In genomic region chr4:56426273-56426672, GRCh38 we compare ENCODE assay signal across 14 cellular contexts. TPM values are rescaled to one million over a fixed set of nuclear protein-coding genes. Genes with fewer than 3 reads are reported as not detected.
A peak's percentile ranks its signal among the peaks of the same experiment; 100 is the strongest.
DNase-seq lines count a peak whose midpoint lies in the region; ATAC-seq, FAIRE-seq and TF ChIP-seq lines count a peak whose summit lies in the region.
"Had no signal": no experiment of that assay in that cellular context is flagged by ENCODE, and none has a peak within 500 bp of the region (broad histone marks: within the 10 kb centered on the region; RNA-seq: fewer than 3 reads in every experiment).

No MANE protein-coding gene starts in this region.

- TF ChIP-seq CTCF in HepG2 (CRISPR knock-in tag; IDR thresholded peaks at IDR 0.05): no peak
- no peak for TF ChIP-seq CTCF in gastroesophageal sphincter (IDR thresholded peaks at IDR 0.05)

- POLR2A ChIA-PET in HepG2 (lab: Yijun Ruan, JAX): interaction anchor here (2.3 kb wide), 1 partner anchor 9 kb away, joined by 8 read pairs; the partner anchor contains the start of genes PAICS and PPAT

- CTCF ChIA-PET in HepG2 (lab: Yijun Ruan, JAX; ENCODE audit: low intra/inter-chr PET ratio, low total read pairs): interaction anchor here (2.0 kb wide), 1 partner anchor 118 kb away, joined by 12 read pairs; no protein-coding TSS in a partner anchor

- no peak overlapping the region for H2AFZ ChIP-seq in HepG2 (ENCODE audit: low read length)

- H3K36me3 ChIP-seq in HepG2 (replicated peaks in 1 of 2; ENCODE audit: control insufficient read depth in 1 of 2, insufficient read depth in 2 of 2, low read length in 2 of 2) (no peaks in the 10 kb centered on the region; a peak in 1 of 5 replicates), gastroesophageal sphincter (no peaks in the 10 kb centered on the region)
- H3K36me3 ChIP-seq: MG63, prostate gland had no signal

- no peak overlapping the region for H3K4me2 ChIP-seq in HepG2 (ENCODE audit: low read depth, low read length)

- no peaks in the 10 kb centered on the region for H3K9me3 ChIP-seq in HepG2 (ENCODE audit: low read length)
- H3K9me3 ChIP-seq in gastroesophageal sphincter: no peaks in the 10 kb centered on the region
- H3K9me3 ChIP-seq: MG63, prostate gland had no signal

- H4K20me1 ChIP-seq in HepG2 (ENCODE audit: insufficient read depth, low read length): peaks cover 22% of the 10 kb centered on the region; the same call in 1 of the 2 replicates

- in situ Hi-C loops in HepG2 (cut with HindIII; ENCODE audit: extremely low pct_ligation_motif_present, low pct_unique_long_range_greater_than_20kb): no loop called here

- no TSS peak for BruUV-seq in HepG2 (replicated peaks; lab: Mats Ljungman, UMichigan)

- intact Hi-C loops in HepG2 (cut with micrococcal nuclease; ENCODE audit: unreplicated experiment): loop anchor here (5.0 to 10.0 kb wide), 2 partner anchors 41 to 409 kb away; partner anchors contain the start of gene SRP72

- no peak for TF ChIP-seq RAD21 in HepG2 (CRISPR knock-in tag; IDR thresholded peaks at IDR 0.05)

- WGBS in HepG2 (ENCODE audit: low lambda C conversion rate): 99% methylated on average over 6 of the region's 6 CpGs
- 90 to 95% methylated on average over 2 to 5 of the region's 6 CpGs for WGBS in gastroesophageal sphincter (ENCODE audit: low coverage in 1 of 2), 2 donors

- H3K4me1 ChIP-seq in HepG2 (ENCODE audit: insufficient read depth, low read length) (peaks cover 39% of the 10 kb centered on the region), gastroesophageal sphincter (no peaks in the 10 kb centered on the region)
- H3K4me1 ChIP-seq: prostate gland had no signal

- peaks cover 100% of the 10 kb centered on the region for H3K79me2 ChIP-seq in HepG2 (ENCODE audit: insufficient read depth, low read length)

- no peak for TF ChIP-seq POLR2A in HepG2 (IDR thresholded peaks at IDR 0.05; ENCODE audit: insufficient read depth in 1 of 2, low read depth in 2 of 2, low read length in 2 of 2)
- TF ChIP-seq POLR2A in gastroesophageal sphincter (IDR thresholded peaks at IDR 0.05): no peak

- H3K27me3 ChIP-seq in HepG2 (ENCODE audit: control insufficient read depth in 1 of 2, insufficient read depth in 2 of 2, low read length in 2 of 2) (no peaks in the 10 kb centered on the region), gastroesophageal sphincter (no peaks in the 10 kb centered on the region)
- H3K27me3 ChIP-seq: MG63 had no signal

- no peak for FAIRE-seq in HepG2 (lab: Jason Lieb, UNC)
- FAIRE-seq: TTC549 had no signal

- TF ChIP-seq EP300 in HepG2 (IDR thresholded peaks at IDR 0.05; ENCODE audit: low read depth in 2 of 2, low read length in 2 of 2) (no peak), HepG2 (CRISPR knock-in tag; IDR thresholded peaks at IDR 0.05; ENCODE audit: borderline replicate concordance) (no peak), gastroesophageal sphincter (IDR thresholded peaks at IDR 0.05) (no peak)

- DNase-seq in NCI-H187 (lab: John Stamatoyannopoulos, UW): no peak
- DNase-seq in HepG2 (ENCODE audit: low spot score): no peak
- DNase-seq in stimulated activated naive CD4-positive, alpha-beta T cell (lab: John Stamatoyannopoulos, UW): no peak
- DNase-seq: dermis blood vessel endothelial cell, MG63, NCI-H446 treated with DMSO at 0.1 percent for 48 hours had no signal

- ATAC-seq in GM18499 (IDR thresholded peaks at IDR 0.05; ENCODE audit: insufficient read depth, unreplicated experiment) (peak; percentile 84), GM19455 (IDR thresholded peaks at IDR 0.05; ENCODE audit: unreplicated experiment) (peak; percentile 80), HG02763 (IDR thresholded peaks at IDR 0.05; ENCODE audit: unreplicated experiment) (peak; percentile 83), HG03439 (IDR thresholded peaks at IDR 0.05; ENCODE audit: unreplicated experiment) (peak; percentile 90), HepG2 (no peak), gastroesophageal sphincter (no peak)

- H3K4me3 ChIP-seq in HepG2 (replicated peaks in 1 of 3; ENCODE audit: insufficient read depth in 1 of 3, low read depth in 2 of 3, low read length in 3 of 3) (no peak overlapping the region), gastroesophageal sphincter (no peak overlapping the region)
- H3K4me3 ChIP-seq: MG63, prostate gland had no signal

- H3K27ac ChIP-seq in HepG2 (ENCODE audit: extremely low read length, insufficient read depth, low read length): no peak overlapping the region
- no peak overlapping the region for H3K27ac ChIP-seq in gastroesophageal sphincter
- H3K27ac ChIP-seq: HL-60, prostate gland had no signal

- no peak overlapping the region for H3K9ac ChIP-seq in HepG2 (ENCODE audit: insufficient read depth, low read depth, low read length)

RNA-seq across cellular contexts. Expression of gene PPAT, which starts 9.1 kb away (rescaled TPM):
- total RNA-seq in HepG2 (2016; rRNA removed; fragmentation: Illumina TruSeq; extraction: Trizol): 62.6 and 98.4 TPM in 2 replicates
- total RNA-seq in HepG2 (2016; cell fraction: cytosol; rRNA removed; fragmentation: Illumina TruSeq; extraction: Trizol; ENCODE audit: low read depth): 5.3 and 7.1 TPM in 2 replicates
- total RNA-seq in HepG2 (2016; cell fraction: insoluble cytoplasmic fraction; rRNA removed; fragmentation: Illumina TruSeq; extraction: Trizol): 59.7 and 95.9 TPM in 2 replicates
- 19.1 and 23.2 TPM in 2 replicates for total RNA-seq in HepG2 (2016; cell fraction: membrane; rRNA removed; fragmentation: Illumina TruSeq; extraction: Trizol)
- total RNA-seq in HepG2 (2016; cell fraction: nucleus; rRNA removed; fragmentation: Illumina TruSeq; extraction: Trizol): 44.4 and 47.9 TPM in 2 replicates
- 13.7 and 16.9 TPM in 2 replicates for polyA plus RNA-seq in HepG2 (2011; rRNA removed)
- 6.9 and 9.4 TPM in 2 replicates for polyA plus RNA-seq in HepG2 (2011; cell fraction: cytosol; rRNA removed)
- 5.9 and 6.3 TPM in 2 replicates for polyA plus RNA-seq in HepG2 (2011; cell fraction: nucleus; rRNA removed)
- 21.9 and 23.3 TPM in 2 replicates for polyA plus RNA-seq in HepG2 (2012)
- polyA plus RNA-seq in HepG2 (2016; cell fraction: cytosol; fragmentation: Illumina TruSeq; extraction: Trizol; ENCODE audit: low read depth): 1.6 and 1.8 TPM in 2 replicates
- polyA plus RNA-seq in HepG2 (2016; cell fraction: insoluble cytoplasmic fraction; fragmentation: Illumina TruSeq; extraction: Trizol; ENCODE audit: low read depth): 64.9 and 70.4 TPM in 2 replicates
- 6.4 and 7.7 TPM in 2 replicates for polyA plus RNA-seq in HepG2 (2016; cell fraction: membrane; fragmentation: Illumina TruSeq; extraction: Trizol; ENCODE audit: low read depth)
- polyA plus RNA-seq in HepG2 (2016; cell fraction: nucleus; fragmentation: Illumina TruSeq; extraction: Trizol; ENCODE audit: insufficient read depth, low read depth): 39.8 and 45.4 TPM in 2 replicates
- 16.1 and 21.7 TPM in 2 replicates for polyA minus RNA-seq in HepG2 (2011; rRNA and poly(A)+ RNA removed; ENCODE audit: low replicate concordance)
- 11.9 and 16.3 TPM in 2 replicates for polyA minus RNA-seq in HepG2 (2011; cell fraction: cytosol; rRNA and poly(A)+ RNA removed)
- polyA minus RNA-seq in HepG2 (2011; cell fraction: nucleus; rRNA and poly(A)+ RNA removed): 25.0 and 29.1 TPM in 2 replicates
- 1 to 10 TPM; 2.5 to 8.8 (median 4.1) TPM for total RNA-seq in gastroesophageal sphincter

RNA-seq across cellular contexts. Expression of gene PAICS, which starts 9.8 kb away (rescaled TPM):
- total RNA-seq in HepG2 (2016; rRNA removed; fragmentation: Illumina TruSeq; extraction: Trizol): 249 and 453 TPM in 2 replicates
- total RNA-seq in HepG2 (2016; cell fraction: cytosol; rRNA removed; fragmentation: Illumina TruSeq; extraction: Trizol; ENCODE audit: low read depth): 32.8 and 38.2 TPM in 2 replicates
- total RNA-seq in HepG2 (2016; cell fraction: insoluble cytoplasmic fraction; rRNA removed; fragmentation: Illumina TruSeq; extraction: Trizol): 251 and 440 TPM in 2 replicates
- total RNA-seq in HepG2 (2016; cell fraction: membrane; rRNA removed; fragmentation: Illumina TruSeq; extraction: Trizol): 86.3 and 100 TPM in 2 replicates
- 120 and 133 TPM in 2 replicates for total RNA-seq in HepG2 (2016; cell fraction: nucleus; rRNA removed; fragmentation: Illumina TruSeq; extraction: Trizol)
- 165 and 241 TPM in 2 replicates for polyA plus RNA-seq in HepG2 (2011; rRNA removed)
- 131 and 167 TPM in 2 replicates for polyA plus RNA-seq in HepG2 (2011; cell fraction: cytosol; rRNA removed)
- polyA plus RNA-seq in HepG2 (2011; cell fraction: nucleus; rRNA removed): 70.5 and 75.1 TPM in 2 replicates
- polyA plus RNA-seq in HepG2 (2012): 143 and 229 TPM in 2 replicates
- polyA plus RNA-seq in HepG2 (2016; cell fraction: cytosol; fragmentation: Illumina TruSeq; extraction: Trizol; ENCODE audit: low read depth): 44.9 and 45.4 TPM in 2 replicates
- polyA plus RNA-seq in HepG2 (2016; cell fraction: insoluble cytoplasmic fraction; fragmentation: Illumina TruSeq; extraction: Trizol; ENCODE audit: low read depth): 478 and 487 TPM in 2 replicates
- polyA plus RNA-seq in HepG2 (2016; cell fraction: membrane; fragmentation: Illumina TruSeq; extraction: Trizol; ENCODE audit: low read depth): 72.6 and 81.2 TPM in 2 replicates
- polyA plus RNA-seq in HepG2 (2016; cell fraction: nucleus; fragmentation: Illumina TruSeq; extraction: Trizol; ENCODE audit: insufficient read depth, low read depth): 160 and 165 TPM in 2 replicates
- 99.6 and 124 TPM in 2 replicates for polyA minus RNA-seq in HepG2 (2011; rRNA and poly(A)+ RNA removed; ENCODE audit: low replicate concordance)
- polyA minus RNA-seq in HepG2 (2011; cell fraction: cytosol; rRNA and poly(A)+ RNA removed): 75.2 and 84.6 TPM in 2 replicates
- 143 TPM in 2 replicates for polyA minus RNA-seq in HepG2 (2011; cell fraction: nucleus; rRNA and poly(A)+ RNA removed)
- 10 to 100 TPM; 18.8 to 26.0 (median 24.4) TPM for total RNA-seq in gastroesophageal sphincter

RNA-seq across cellular contexts. Expression of gene AASDH, which starts 39.0 kb away (rescaled TPM):
- total RNA-seq in HepG2 (2016; rRNA removed; fragmentation: Illumina TruSeq; extraction: Trizol) (12.6 and 16.8 TPM in 2 replicates), gastroesophageal sphincter (10 to 100 TPM in 2 of 4 donors, 1 to 10 TPM in 2; 4.5 to 13.1 (median 9.5) TPM)
- 3.0 and 5.9 TPM in 2 replicates for total RNA-seq in HepG2 (2016; cell fraction: cytosol; rRNA removed; fragmentation: Illumina TruSeq; extraction: Trizol; ENCODE audit: low read depth)
- total RNA-seq in HepG2 (2016; cell fraction: insoluble cytoplasmic fraction; rRNA removed; fragmentation: Illumina TruSeq; extraction: Trizol): 12.0 and 16.5 TPM in 2 replicates
- total RNA-seq in HepG2 (2016; cell fraction: membrane; rRNA removed; fragmentation: Illumina TruSeq; extraction: Trizol): 4.5 and 5.5 TPM in 2 replicates
- total RNA-seq in HepG2 (2016; cell fraction: nucleus; rRNA removed; fragmentation: Illumina TruSeq; extraction: Trizol): 15.5 and 16.0 TPM in 2 replicates
- polyA plus RNA-seq in HepG2 (2011; rRNA removed): 7.8 and 14.1 TPM in 2 replicates
- polyA plus RNA-seq in HepG2 (2011; cell fraction: cytosol; rRNA removed): 2.9 and 4.6 TPM in 2 replicates
- 9.1 and 12.4 TPM in 2 replicates for polyA plus RNA-seq in HepG2 (2011; cell fraction: nucleus; rRNA removed)
- polyA plus RNA-seq in HepG2 (2012): 5.0 and 6.6 TPM in 2 replicates
- 0.38 and 0.55 TPM in 2 replicates for polyA plus RNA-seq in HepG2 (2016; cell fraction: cytosol; fragmentation: Illumina TruSeq; extraction: Trizol; ENCODE audit: low read depth)
- polyA plus RNA-seq in HepG2 (2016; cell fraction: insoluble cytoplasmic fraction; fragmentation: Illumina TruSeq; extraction: Trizol; ENCODE audit: low read depth): 7.9 and 9.8 TPM in 2 replicates
- polyA plus RNA-seq in HepG2 (2016; cell fraction: membrane; fragmentation: Illumina TruSeq; extraction: Trizol; ENCODE audit: low read depth): 1.1 and 1.3 TPM in 2 replicates
- 11.8 and 13.3 TPM in 2 replicates for polyA plus RNA-seq in HepG2 (2016; cell fraction: nucleus; fragmentation: Illumina TruSeq; extraction: Trizol; ENCODE audit: insufficient read depth, low read depth)
- 5.4 and 6.8 TPM in 2 replicates for polyA minus RNA-seq in HepG2 (2011; rRNA and poly(A)+ RNA removed; ENCODE audit: low replicate concordance)
- 4.6 and 5.3 TPM in 2 replicates for polyA minus RNA-seq in HepG2 (2011; cell fraction: cytosol; rRNA and poly(A)+ RNA removed)
- polyA minus RNA-seq in HepG2 (2011; cell fraction: nucleus; rRNA and poly(A)+ RNA removed): 38.4 and 47.6 TPM in 2 replicates

RNA-seq across cellular contexts. Expression of gene SRP72, which starts 41.1 kb away (rescaled TPM):
- 75.6 and 126 TPM in 2 replicates for total RNA-seq in HepG2 (2016; rRNA removed; fragmentation: Illumina TruSeq; extraction: Trizol)
- total RNA-seq in HepG2 (2016; cell fraction: cytosol; rRNA removed; fragmentation: Illumina TruSeq; extraction: Trizol; ENCODE audit: low read depth): 13.0 and 14.5 TPM in 2 replicates
- 74.7 and 123 TPM in 2 replicates for total RNA-seq in HepG2 (2016; cell fraction: insoluble cytoplasmic fraction; rRNA removed; fragmentation: Illumina TruSeq; extraction: Trizol)
- total RNA-seq in HepG2 (2016; cell fraction: membrane; rRNA removed; fragmentation: Illumina TruSeq; extraction: Trizol): 40.7 and 48.1 TPM in 2 replicates
- 73.8 and 86.5 TPM in 2 replicates for total RNA-seq in HepG2 (2016; cell fraction: nucleus; rRNA removed; fragmentation: Illumina TruSeq; extraction: Trizol)
- 46.1 and 64.9 TPM in 2 replicates for polyA plus RNA-seq in HepG2 (2011; rRNA removed)
- polyA plus RNA-seq in HepG2 (2011; cell fraction: cytosol; rRNA removed): 34.7 and 51.4 TPM in 2 replicates
- 23.9 and 32.9 TPM in 2 replicates for polyA plus RNA-seq in HepG2 (2011; cell fraction: nucleus; rRNA removed)
- polyA plus RNA-seq in HepG2 (2012): 58.2 and 72.9 TPM in 2 replicates
- polyA plus RNA-seq in HepG2 (2016; cell fraction: cytosol; fragmentation: Illumina TruSeq; extraction: Trizol; ENCODE audit: low read depth): 14.8 and 15.2 TPM in 2 replicates
- 105 and 107 TPM in 2 replicates for polyA plus RNA-seq in HepG2 (2016; cell fraction: insoluble cytoplasmic fraction; fragmentation: Illumina TruSeq; extraction: Trizol; ENCODE audit: low read depth)
- polyA plus RNA-seq in HepG2 (2016; cell fraction: membrane; fragmentation: Illumina TruSeq; extraction: Trizol; ENCODE audit: low read depth): 27.5 and 32.0 TPM in 2 replicates
- 63.6 and 67.8 TPM in 2 replicates for polyA plus RNA-seq in HepG2 (2016; cell fraction: nucleus; fragmentation: Illumina TruSeq; extraction: Trizol; ENCODE audit: insufficient read depth, low read depth)
- polyA minus RNA-seq in HepG2 (2011; rRNA and poly(A)+ RNA removed; ENCODE audit: low replicate concordance): 54.7 and 55.6 TPM in 2 replicates
- 125 and 129 TPM in 2 replicates for polyA minus RNA-seq in HepG2 (2011; cell fraction: cytosol; rRNA and poly(A)+ RNA removed)
- 141 and 163 TPM in 2 replicates for polyA minus RNA-seq in HepG2 (2011; cell fraction: nucleus; rRNA and poly(A)+ RNA removed)
- 10 to 100 TPM; 43.6 to 55.6 (median 48.1) TPM for total RNA-seq in gastroesophageal sphincter

Comparison
In these comparisons a context has a peak if more than half of its experiments do, and no peak if none do; other contexts are left out.
1. ATAC-seq: peak in GM18499 (single experiment), GM19455 (single experiment), HG02763 (single experiment) and HG03439 (single experiment); none in HepG2 (single experiment) and gastroesophageal sphincter (single experiment).